In the genomic region with DNA sequence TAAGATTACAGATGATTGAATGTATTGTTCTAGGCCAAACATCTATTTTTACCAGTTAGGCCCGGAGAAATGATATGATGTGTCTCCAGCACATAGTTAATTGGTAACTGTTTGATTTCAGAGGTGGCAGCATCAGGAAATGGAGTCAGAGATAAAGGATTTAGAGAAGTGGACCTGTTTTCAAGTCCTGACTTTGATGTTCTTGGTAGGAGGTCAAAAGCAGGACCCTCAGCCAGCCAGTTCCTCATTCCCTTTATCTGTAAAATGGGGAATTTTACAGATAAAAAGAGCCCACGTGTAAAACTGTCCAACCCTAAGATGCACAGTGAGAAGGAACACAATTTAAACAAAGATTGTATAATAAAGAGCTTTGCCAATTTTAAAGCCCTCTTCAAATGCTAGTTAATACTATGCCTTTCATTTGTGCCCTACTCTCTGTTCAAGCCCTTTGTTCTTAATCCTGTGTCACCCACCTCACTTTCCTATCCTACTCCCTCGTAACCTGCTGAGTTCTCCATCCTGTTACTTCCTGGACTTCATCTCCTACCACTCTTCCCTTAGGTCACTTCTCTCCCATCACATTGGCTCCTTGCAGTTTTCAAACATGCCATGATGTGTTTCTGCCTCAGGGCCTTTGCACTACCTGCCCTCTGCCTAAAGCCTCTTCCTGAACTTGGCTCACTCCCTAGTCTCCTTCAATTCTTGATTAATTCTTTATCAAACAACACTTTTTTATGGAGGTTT, we compare ENCODE assay signal across 22 cellular contexts. TPM values are rescaled to one million over a fixed set of nuclear protein-coding genes. Genes with fewer than 3 reads are reported as not detected.
DNase-seq lines count a peak whose midpoint lies in the region; ATAC-seq and TF ChIP-seq lines count a peak whose summit lies in the region.
"Had no signal": no experiment of that assay in that cellular context is flagged by ENCODE, and none has a peak within 500 bp of the region (broad histone marks: within the 10 kb centered on the region; RNA-seq: fewer than 3 reads in every experiment).

No MANE protein-coding gene starts in this region.

- H3K4me2 ChIP-seq in mesenchymal stem cell (ENCODE audit: low read length, poor library complexity, severe bottlenecking) = no peak overlapping the region

- peaks cover under 1% of the 10 kb centered on the region for H3K4me1 ChIP-seq in mesenchymal stem cell (ENCODE audit: control insufficient read depth, insufficient read depth, low read depth, low read length)
- H3K4me1 ChIP-seq: Peyer's patch had no signal

- in situ Hi-C loops in ACHN (cut with HindIII; ENCODE audit: low pct_ligation_motif_present, low pct_unique_long_range_greater_than_20kb, low sequenced_read_pairs) = no loop called here

- H3K14ac ChIP-seq in mesenchymal stem cell (ENCODE audit: low read length in 2 of 2) = no peak overlapping the region

- H2BK5ac ChIP-seq in mesenchymal stem cell (ENCODE audit: low read depth, low read length, poor library complexity, severe bottlenecking) = no peak overlapping the region

- H3K27me3 ChIP-seq in mesenchymal stem cell (ENCODE audit: control insufficient read depth in 1 of 2, insufficient read depth in 1 of 2, low read length in 2 of 2) = no peaks in the 10 kb centered on the region
- H3K27me3 ChIP-seq: Peyer's patch had no signal

- H3K36me3 ChIP-seq in mesenchymal stem cell (ENCODE audit: control insufficient read depth in 1 of 2, insufficient read depth in 2 of 2, low read depth in 1 of 2, low read length in 2 of 2) = no peaks in the 10 kb centered on the region
- H3K36me3 ChIP-seq: Peyer's patch had no signal

- peak overlapping the region; percentile 33 for H2AK5ac ChIP-seq in mesenchymal stem cell (ENCODE audit: low read length, severe bottlenecking)

- no TSS peak for BruUV-seq in Calu3 (replicated peaks; lab: Mats Ljungman, UMichigan)

- peak overlapping the region; percentile 14 for H4K91ac ChIP-seq in mesenchymal stem cell (ENCODE audit: low read length)

- H2BK12ac ChIP-seq in mesenchymal stem cell (ENCODE audit: low read length in 2 of 2) = peak overlapping the region; percentile 85 to 94

- TF ChIP-seq CTCF in Calu3 (IDR thresholded peaks at IDR 0.05; ENCODE audit: unreplicated experiment) = no peak

- H3K9me3 ChIP-seq in mesenchymal stem cell (ENCODE audit: control insufficient read depth, low read length) = no peaks in the 10 kb centered on the region
- H3K9me3 ChIP-seq: Peyer's patch had no signal

- intact Hi-C loops in Calu3 (cut with micrococcal nuclease; ENCODE audit: unreplicated experiment) = loop anchor here (1.0 kb wide), 3 partner anchors 29 to 194 kb away; a partner anchor contains a TSS

- no peak overlapping the region for H3K23ac ChIP-seq in mesenchymal stem cell (ENCODE audit: low read length in 2 of 2)

- H4K8ac ChIP-seq in mesenchymal stem cell (ENCODE audit: low read length) = peak overlapping the region; percentile 65

- H3K27ac Mint-ChIP-seq in Calu3 (ENCODE audit: unreplicated experiment) = peak overlapping the region; percentile 31
- peak overlapping the region; percentile 77 for H3K27ac Mint-ChIP-seq in activated naive CD8-positive, alpha-beta T cell treated with anti-CD3 and anti-CD28 coated beads for 36 hours
- H3K27ac Mint-ChIP-seq: IgD-negative memory B cell had no signal

- DNase-seq in ACHN = peak; percentile 17
- DNase-seq in Calu3 = no peak
- no peak for DNase-seq in activated naive CD8-positive, alpha-beta T cell treated with anti-CD3 and anti-CD28 coated beads for 36 hours
- no peak for DNase-seq in mesenchymal stem cell
- no peak for DNase-seq in NCI-H2107 treated with DMSO at 0.1 percent for 48 hours (lab: John Stamatoyannopoulos, UW; ENCODE audit: unreplicated experiment)
- no peak for DNase-seq in NAMALWA (ENCODE audit: low spot score)
- no peak for DNase-seq in occipital lobe (lab: John Stamatoyannopoulos, UW)
- DNase-seq: MM.1S; NCI-H1092 treated with DMSO at 0.1 percent for 48 hours; NCI-H2081; NCI-H748 treated with DMSO at 0.1 percent for 48 hours; NK-92 treated with Interleukin-12 subunit alpha and Interleukin-12 subunit beta, amount 100 ng/mL, for 24 hours; Peyer's patch had no signal

- H3K9me3 Mint-ChIP-seq in Calu3 (ENCODE audit: low read depth, unreplicated experiment) = peaks cover 3% of the 10 kb centered on the region
- peaks cover 5% of the 10 kb centered on the region for H3K9me3 Mint-ChIP-seq in activated naive CD8-positive, alpha-beta T cell treated with anti-CD3 and anti-CD28 coated beads for 36 hours

- no peak overlapping the region for H2BK120ac ChIP-seq in mesenchymal stem cell (ENCODE audit: low read depth, low read length)

- H2BK15ac ChIP-seq in mesenchymal stem cell (ENCODE audit: low read depth, poor library complexity, severe bottlenecking) = no peak overlapping the region

- ATAC-seq in HG02973 (IDR thresholded peaks at IDR 0.05; ENCODE audit: unreplicated experiment) = no peak
- ATAC-seq: Right ventricle myocardium inferior had no signal

- H3K36me3 Mint-ChIP-seq in Calu3 (ENCODE audit: insufficient read depth, unreplicated experiment) = peaks cover 4% of the 10 kb centered on the region
- peaks cover 3% of the 10 kb centered on the region for H3K36me3 Mint-ChIP-seq in activated naive CD8-positive, alpha-beta T cell treated with anti-CD3 and anti-CD28 coated beads for 36 hours
- H3K36me3 Mint-ChIP-seq: CD14-positive monocyte, IgD-negative memory B cell had no signal

- peak overlapping the region; percentile 8 for H3K27ac ChIP-seq in mesenchymal stem cell (ENCODE audit: low read length, poor library complexity, severe bottlenecking)
- H3K27ac ChIP-seq: HL-60, Peyer's patch had no signal

- CTCF ChIA-PET in Calu3 (lab: Charles Lee) = interaction anchor here (1.0 kb wide), 1 partner anchor 12 kb away, joined by 3 read pairs; no protein-coding TSS in a partner anchor

- H3K18ac ChIP-seq in mesenchymal stem cell (ENCODE audit: low read depth in 1 of 2, low read length in 2 of 2) = peak overlapping the region; percentile 28 to 50

- H3K4me3 ChIP-seq in mesenchymal stem cell (ENCODE audit: insufficient read depth in 1 of 2, low read depth in 1 of 2, low read length in 2 of 2) = no peak overlapping the region
- H3K4me3 ChIP-seq: Peyer's patch had no signal

- no peak overlapping the region for H2AFZ ChIP-seq in mesenchymal stem cell (ENCODE audit: low read depth, low read length)

- no peaks in the 10 kb centered on the region for H3K27me3 Mint-ChIP-seq in Calu3 (ENCODE audit: unreplicated experiment)
- H3K27me3 Mint-ChIP-seq in activated naive CD8-positive, alpha-beta T cell treated with anti-CD3 and anti-CD28 coated beads for 36 hours = peaks cover 12% of the 10 kb centered on the region

- no peaks in the 10 kb centered on the region for H3K79me1 ChIP-seq in mesenchymal stem cell (replicated peaks; ENCODE audit: low read length, poor library complexity, severe bottlenecking)

- H3K9ac ChIP-seq in mesenchymal stem cell (ENCODE audit: low read length) = no peak overlapping the region

- H3K4me1 Mint-ChIP-seq in Calu3 (ENCODE audit: low read depth, unreplicated experiment) = peaks cover 68% of the 10 kb centered on the region
- H3K4me1 Mint-ChIP-seq in activated naive CD8-positive, alpha-beta T cell treated with anti-CD3 and anti-CD28 coated beads for 36 hours = peaks cover 27% of the 10 kb centered on the region
- H3K4me1 Mint-ChIP-seq: IgD-negative memory B cell had no signal

- no peak overlapping the region for H3K4me3 Mint-ChIP-seq in Calu3 (ENCODE audit: low read depth, unreplicated experiment)
- H3K4me3 Mint-ChIP-seq in activated naive CD8-positive, alpha-beta T cell treated with anti-CD3 and anti-CD28 coated beads for 36 hours = no peak overlapping the region
- H3K4me3 Mint-ChIP-seq: CD14-positive monocyte, IgD-negative memory B cell had no signal

- WGBS in mesenchymal stem cell = 47% methylated on average over 3 of the region's 3 CpGs

- peak overlapping the region in 1 of 2 experiments; percentile 73 for H3K4ac ChIP-seq in mesenchymal stem cell (ENCODE audit: low read depth in 1 of 2, low read length in 2 of 2)

RNA-seq across cellular contexts. Expression of a gene that starts 2.6 kb away (rescaled TPM):
- total RNA-seq in Calu3 (2022) = not detected in 2 replicates
- total RNA-seq in activated naive CD8-positive, alpha-beta T cell treated with anti-CD3 and anti-CD28 coated beads for 36 hours = not detected
- 0.06 TPM for polyA plus RNA-seq in mesenchymal stem cell (2013, experiment 1 of 2)
- not detected for polyA plus RNA-seq in mesenchymal stem cell (2013, experiment 2 of 2)
- not detected for total RNA-seq in occipital lobe
- total RNA-seq: HT1080, LHCN-M2, NCI-H460, Peyer's patch, Right ventricle myocardium inferior, SK-MEL-5 had no signal
- polyA plus RNA-seq: CD14-positive monocyte, IgD-negative memory B cell had no signal

RNA-seq across cellular contexts. Expression of a gene that starts 35.4 kb away (rescaled TPM):
- total RNA-seq in Calu3 (2022) = 58.5 and 61.2 TPM in 2 replicates
- total RNA-seq in activated naive CD8-positive, alpha-beta T cell treated with anti-CD3 and anti-CD28 coated beads for 36 hours = under 1 TPM; 0.18 to 0.52 TPM
- 18.9 TPM for polyA plus RNA-seq in mesenchymal stem cell (2013, experiment 1 of 2)
- polyA plus RNA-seq in mesenchymal stem cell (2013, experiment 2 of 2) = 18.3 TPM
- total RNA-seq in occipital lobe = 6.6 TPM
- polyA plus RNA-seq: IgD-negative memory B cell had no signal
